ENCODE assay signal across 1 cellular context in the genomic region with DNA sequence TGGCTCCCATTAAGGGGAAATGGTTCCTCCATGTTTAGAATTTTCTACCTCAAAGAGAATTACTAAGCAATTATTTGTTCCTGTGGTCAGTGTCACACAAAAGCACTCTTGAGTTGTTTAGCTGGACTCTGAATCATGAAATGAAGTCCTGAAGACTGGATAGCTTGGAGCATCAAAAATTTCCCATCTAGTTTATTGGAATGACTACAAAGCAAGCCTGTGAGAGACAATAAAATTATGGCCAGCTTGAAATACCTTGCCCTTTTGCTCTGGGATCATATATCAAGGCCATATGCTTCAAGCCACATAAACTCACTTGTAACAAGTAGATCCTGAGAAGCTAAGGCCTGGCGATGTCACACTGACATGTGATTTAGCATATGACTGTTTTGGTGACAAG.
TF ChIP-seq lines count a peak whose summit lies in the region.

No MANE protein-coding gene starts in this region.

TF ChIP-seq in IMR-90, 13 proteins besides CTCF, POLR2A, EP300 and RAD21 (continued from another document):
- TF ChIP-seq, protein P1, sequence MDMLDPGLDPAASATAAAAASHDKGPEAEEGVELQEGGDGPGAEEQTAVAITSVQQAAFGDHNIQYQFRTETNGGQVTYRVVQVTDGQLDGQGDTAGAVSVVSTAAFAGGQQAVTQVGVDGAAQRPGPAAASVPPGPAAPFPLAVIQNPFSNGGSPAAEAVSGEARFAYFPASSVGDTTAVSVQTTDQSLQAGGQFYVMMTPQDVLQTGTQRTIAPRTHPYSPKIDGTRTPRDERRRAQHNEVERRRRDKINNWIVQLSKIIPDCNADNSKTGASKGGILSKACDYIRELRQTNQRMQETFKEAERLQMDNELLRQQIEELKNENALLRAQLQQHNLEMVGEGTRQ (IDR thresholded peaks at IDR 0.05; ENCODE audit: low read depth, low read length) = no peak
- TF ChIP-seq RFX5 (IDR thresholded peaks at IDR 0.05; ENCODE audit: low read depth, low read length) (no peak), CEBPB (IDR thresholded peaks at IDR 0.05; ENCODE audit: low read depth, low read length) (no peak), SMC3 (IDR thresholded peaks at IDR 0.05; ENCODE audit: low read depth, low read length) (no peak), CHD1 (IDR thresholded peaks at IDR 0.05; ENCODE audit: low read depth, low read length) (no peak)
